Comparison of ENCODE assay signal across 6 cellular contexts in the genomic region with DNA sequence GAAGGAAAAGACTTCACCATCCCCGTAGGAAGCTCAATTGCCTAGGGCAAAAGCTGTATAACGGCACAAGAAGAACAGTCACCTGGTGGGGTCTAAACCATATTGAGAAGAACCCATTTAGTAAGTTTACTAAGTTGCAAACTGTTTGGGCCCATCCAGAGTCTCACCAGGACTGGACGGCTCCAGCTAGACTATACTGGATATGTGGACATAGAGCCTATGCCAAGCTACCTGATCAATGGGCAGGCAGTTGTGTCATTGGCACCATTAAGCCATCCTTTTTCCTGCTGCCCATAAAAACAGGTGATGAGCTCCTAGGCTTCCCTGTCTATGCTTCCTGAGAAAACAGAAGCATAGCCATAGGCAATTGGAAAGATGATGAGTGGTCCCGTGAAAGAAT.
"Had no signal": no experiment of that assay in that cellular context is flagged by ENCODE, and none has a peak within 500 bp of the region (broad histone marks: within the 10 kb centered on the region; RNA-seq: fewer than 3 reads in every experiment).

No MANE protein-coding gene starts in this region.

- FAIRE-seq: HTR-8/SVneo had no signal

- ATAC-seq: K562 had no signal

- H3K27me3 Mint-ChIP-seq: IgD-negative memory B cell had no signal

- H3K27ac Mint-ChIP-seq: IgD-negative memory B cell had no signal

- H3K4me3 ChIP-seq: K562 had no signal

- DNase-seq: IMR-90, KBM-7 had no signal

- H3K27ac ChIP-seq: HL-60 had no signal

- H3K4me1 Mint-ChIP-seq: IgD-negative memory B cell had no signal
